In genomic region chr3:138097192-138097829, GRCh38 we compare ENCODE assay signal across 1 cellular context.
TF ChIP-seq lines count a peak whose summit lies in the region.

No MANE protein-coding gene starts in this region.

TF ChIP-seq in IMR-90, 13 proteins besides CTCF, POLR2A, EP300 and RAD21 (continued from another document):
- TF ChIP-seq ELK1 (IDR thresholded peaks at IDR 0.05; ENCODE audit: borderline replicate concordance, low read depth, low read length) (no peak), BHLHE40 (IDR thresholded peaks at IDR 0.05; ENCODE audit: low read depth, low read length) (no peak), SMC3 (IDR thresholded peaks at IDR 0.05; ENCODE audit: low read depth, low read length) (no peak), MXI1 (IDR thresholded peaks at IDR 0.05; ENCODE audit: borderline replicate concordance, low read depth, low read length) (no peak)
